27 cellular contexts compared by ENCODE assay signal in genomic region chr2:83112863-83113262, GRCh38.
"Had no signal": no experiment of that assay in that cellular context is flagged by ENCODE, and none has a peak within 500 bp of the region (broad histone marks: within the 10 kb centered on the region; RNA-seq: fewer than 3 reads in every experiment).

No MANE protein-coding gene starts in this region.

- H3K4me3 Mint-ChIP-seq: activated naive CD8-positive, alpha-beta T cell treated with anti-CD3 and anti-CD28 coated beads for 36 hours; activated T-cell treated with anti-CD3 and anti-CD28 coated beads, Interleukin-2, amount 50 U/mL, for 4 hours; naive B cell; neural crest cell; T-helper 1 cell treated with Interleukin-12 subunit alpha and Interleukin-12 subunit beta and Interleukin-4 antibody, amounts not matched to agents 30 μg/mL and 1 μg/mL, for 36 hours; type B pancreatic cell; WTC11 had no signal

- DNase-seq: activated CD4-positive, alpha-beta T cell treated with anti-CD3 and anti-CD28 coated beads for 4 hours; activated CD4-positive, alpha-beta T cell treated with anti-CD3 and anti-CD28 coated beads, Interleukin-2, amount 50 U/mL, for 48 hours; activated CD8-positive, alpha-beta memory T cell treated with anti-CD3 and anti-CD28 coated beads, Interleukin-2, amount 50 U/mL, for 48 hours; activated naive CD4-positive, alpha-beta T cell; activated naive CD8-positive, alpha-beta T cell treated with anti-CD3 and anti-CD28 coated beads for 36 hours; activated T-cell treated with anti-CD3 and anti-CD28 coated beads, Interleukin-2, amount 50 U/mL, for 4 hours; amygdala; dermis blood vessel endothelial cell; effector memory CD4-positive, alpha-beta T cell; lower lobe of right lung; mesendoderm; mucosa of descending colon; naive B cell; occipital lobe; right lobe of liver; stimulated activated CD4-positive, alpha-beta T cell treated with anti-CD3 and anti-CD28 coated beads, Interleukin-4, amount 100 ng/mL, for 1 hour; stimulated activated naive CD4-positive, alpha-beta T cell; T1000 had no signal

- H3K27me3 ChIP-seq: right lobe of liver, vagina had no signal

- H3K27ac Mint-ChIP-seq: activated naive CD8-positive, alpha-beta T cell treated with anti-CD3 and anti-CD28 coated beads for 36 hours; activated T-helper 2 cell treated with anti-CD3 and anti-CD28 coated beads, Interferon-gamma antibody, Interleukin-2, Interleukin-4, amounts not matched to agents 10 μg/mL and 5 μg/mL and 100 μg/mL, durations not matched to agents 14 hours and 24 hours and 36 hours; naive B cell; T-helper 1 cell treated with Interleukin-12 subunit alpha and Interleukin-12 subunit beta and Interleukin-4 antibody, amounts not matched to agents 30 μg/mL and 1 μg/mL, for 36 hours; type B pancreatic cell; WTC11 had no signal

- H3K9me3 Mint-ChIP-seq: type B pancreatic cell had no signal

- H3K36me3 Mint-ChIP-seq: activated naive CD8-positive, alpha-beta T cell treated with anti-CD3 and anti-CD28 coated beads for 36 hours; naive B cell; type B pancreatic cell had no signal

- H3K4me1 ChIP-seq: lower lobe of right lung, right lobe of liver, vagina had no signal

- H3K27ac ChIP-seq: lower lobe of right lung, right lobe of liver, thoracic aorta, vagina had no signal

- ATAC-seq: activated T-cell treated with anti-CD3 and anti-CD28 coated beads, Interleukin-2, amount 50 U/mL, for 4 hours; esophagus mucosa; left lobe of liver; lower lobe of right lung; mucosa of descending colon; right lobe of liver; WTC11 had no signal

- H3K36me3 ChIP-seq: lower lobe of right lung, right lobe of liver, thoracic aorta, vagina had no signal

- H3K9me3 ChIP-seq: lower lobe of right lung, mucosa of descending colon, right lobe of liver, thoracic aorta, vagina had no signal

- H3K4me3 ChIP-seq: lower lobe of right lung, mucosa of descending colon, right lobe of liver, thoracic aorta, vagina had no signal

- H3K4me1 Mint-ChIP-seq: activated naive CD8-positive, alpha-beta T cell treated with anti-CD3 and anti-CD28 coated beads for 36 hours; naive B cell; neural crest cell; WTC11 had no signal

- H3K27me3 Mint-ChIP-seq: activated naive CD8-positive, alpha-beta T cell treated with anti-CD3 and anti-CD28 coated beads for 36 hours; naive B cell had no signal
